In the genomic region with DNA sequence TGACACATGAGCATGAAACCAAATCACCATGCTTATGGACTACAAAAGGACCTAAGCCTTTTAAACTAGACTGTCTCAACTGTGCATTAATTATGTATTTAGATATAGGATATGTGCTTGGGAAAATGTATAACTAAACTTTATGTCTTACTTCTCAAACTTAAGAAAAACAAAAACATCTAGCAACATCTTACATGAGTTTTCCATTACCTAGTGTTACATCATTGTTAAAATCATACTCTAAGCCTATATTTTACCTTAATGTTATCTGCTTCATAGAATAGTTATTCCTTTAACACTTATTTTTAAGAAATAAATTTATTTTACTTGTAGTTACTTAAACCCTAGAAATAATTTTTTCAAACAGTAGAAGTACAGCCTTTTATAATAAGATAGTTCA, we compare ENCODE assay signal across 39 cellular contexts. TPM values are rescaled to one million over a fixed set of nuclear protein-coding genes. Genes with fewer than 3 reads are reported as not detected.
"Had no signal": no experiment of that assay in that cellular context is flagged by ENCODE, and none has a peak within 500 bp of the region (broad histone marks: within the 10 kb centered on the region; RNA-seq: fewer than 3 reads in every experiment).

No MANE protein-coding gene starts in this region.

- FAIRE-seq: astrocyte, TTC549 had no signal

- H3K36me3 Mint-ChIP-seq: activated CD4-positive, alpha-beta memory T cell treated with anti-CD3 and anti-CD28 coated beads for 36 hours; activated naive CD4-positive, alpha-beta T cell treated with anti-CD3 and anti-CD28 coated beads, Interleukin-2, amount 50 U/mL, for 72 hours; activated naive CD8-positive, alpha-beta T cell treated with anti-CD3 and anti-CD28 coated beads for 36 hours had no signal

- H3K4me1 ChIP-seq: adrenal gland, body of pancreas, breast epithelium had no signal

- H3K27ac ChIP-seq: adrenal gland, body of pancreas, brain microvascular endothelial cell, breast epithelium, VCaP had no signal

- H3K4me3 ChIP-seq: adrenal gland, body of pancreas, breast epithelium had no signal

- H3K4me1 Mint-ChIP-seq: activated B cell treated with CpG ODN at 0.5 μM for 24 hours; activated CD4-positive, alpha-beta T cell treated with anti-CD3 and anti-CD28 coated beads, Interleukin-2, amount 10 ng/mL, durations not matched to agents 24 days and 14 days; activated naive CD8-positive, alpha-beta T cell treated with anti-CD3 and anti-CD28 coated beads for 36 hours; activated T-helper 17 cell treated with anti-CD3 and anti-CD28 coated beads, Interleukin-2, amount 50 U/mL, for 72 hours had no signal

- DNase-seq: activated B cell treated with CpG ODN at 0.5 μM for 24 hours; activated CD4-positive, alpha-beta memory T cell treated with anti-CD3 and anti-CD28 coated beads for 36 hours; activated CD4-positive, alpha-beta T cell treated with anti-CD3 and anti-CD28 coated beads for 4 hours; activated CD4-positive, alpha-beta T cell treated with anti-CD3 and anti-CD28 coated beads, Interleukin-2, amount 10 ng/mL, durations not matched to agents 24 days and 14 days; activated CD4-positive, alpha-beta T cell treated with anti-CD3 and anti-CD28 coated beads, Interleukin-2, amount 50 U/mL, for 1 hour; activated CD4-positive, alpha-beta T cell treated with anti-CD3 and anti-CD28 coated beads, Interleukin-2, amount 50 U/mL, for 4 hours; activated CD4-positive, CD25-positive, alpha-beta regulatory T cell treated with anti-CD3 and anti-CD28 coated beads, Interleukin-2, amount 50 U/mL, for 72 hours; activated CD8-positive, alpha-beta memory T cell treated with anti-CD3 and anti-CD28 coated beads, Interleukin-2, amount 50 U/mL, for 4 hours; activated CD8-positive, alpha-beta T cell treated with anti-CD3 and anti-CD28 coated beads for 36 hours; activated effector memory CD4-positive, alpha-beta T cell treated with anti-CD3 and anti-CD28 coated beads, Interleukin-2, amount 50 U/mL, for 16 hours; activated gamma-delta T cell treated with Interleukin-2 at 50 U/mL for 16 hours; activated naive CD4-positive, alpha-beta T cell; activated naive CD4-positive, alpha-beta T cell treated with anti-CD3 and anti-CD28 coated beads for 36 hours; activated naive CD4-positive, alpha-beta T cell treated with anti-CD3 and anti-CD28 coated beads, Interleukin-2, amount 50 U/mL, for 16 hours; activated naive CD8-positive, alpha-beta T cell treated with anti-CD3 and anti-CD28 coated beads for 36 hours; activated T-cell treated with anti-CD3 and anti-CD28 coated beads for 4 hours; activated T-cell treated with anti-CD3 and anti-CD28 coated beads, Interleukin-2, amount 50 U/mL, for 1 hour; activated T-cell treated with anti-CD3 and anti-CD28 coated beads, Interleukin-2, amount 50 U/mL, for 4 hours; activated T-cell treated with anti-CD3 and anti-CD28 coated beads, Interleukin-2, amount 50 U/mL, for 72 hours; adrenal gland; amniotic stem cell; aorta; body of pancreas; brain microvascular endothelial cell; central memory CD4-positive, alpha-beta T cell; T-helper 1 cell; T-helper 2 cell; T-helper 9 cell had no signal

- H3K27me3 ChIP-seq: adrenal gland, body of pancreas, brain microvascular endothelial cell, breast epithelium had no signal

- ATAC-seq: activated CD8-positive, alpha-beta T cell treated with anti-CD3 and anti-CD28 coated beads for 36 hours; activated naive CD4-positive, alpha-beta T cell treated with anti-CD3 and anti-CD28 coated beads, Interleukin-2, amount 50 U/mL, for 72 hours; activated T-cell treated with anti-CD3 and anti-CD28 coated beads, Interleukin-2, amount 50 U/mL, for 4 hours; activated T-cell treated with anti-CD3 and anti-CD28 coated beads, Interleukin-2, amount 50 U/mL, for 72 hours; activated T-helper 17 cell treated with anti-CD3 and anti-CD28 coated beads, Interleukin-2, amount 50 U/mL, for 72 hours; body of pancreas had no signal

- H3K9me3 ChIP-seq: adrenal gland, body of pancreas, breast epithelium had no signal

- H3K27ac Mint-ChIP-seq: activated B cell treated with CpG ODN at 0.5 μM for 24 hours; activated CD4-positive, alpha-beta memory T cell treated with anti-CD3 and anti-CD28 coated beads for 36 hours; activated CD4-positive, alpha-beta T cell treated with anti-CD3 and anti-CD28 coated beads, Interleukin-2, amount 10 ng/mL, durations not matched to agents 24 days and 14 days; activated CD8-positive, alpha-beta T cell treated with anti-CD3 and anti-CD28 coated beads for 36 hours; activated naive CD4-positive, alpha-beta T cell treated with anti-CD3 and anti-CD28 coated beads for 36 hours; activated naive CD4-positive, alpha-beta T cell treated with anti-CD3 and anti-CD28 coated beads, Interleukin-2, amount 50 U/mL, for 72 hours; activated naive CD8-positive, alpha-beta T cell treated with anti-CD3 and anti-CD28 coated beads for 36 hours; activated T-cell treated with anti-CD3 and anti-CD28 coated beads, Interleukin-2, amount 50 U/mL, for 72 hours; activated T-helper 1 cell treated with anti-CD3 and anti-CD28 coated beads, Interleukin-12 subunit alpha, Interleukin-12 subunit beta, Interleukin-2, Interleukin-4 antibody, amounts not matched to agents 30 ng/mL and 10 ng/mL and 1 ng/mL, durations not matched to agents 14 hours and 24 hours and 36 hours; activated T-helper 17 cell treated with anti-CD3 and anti-CD28 coated beads, Interleukin-2, amount 50 U/mL, for 72 hours; T-helper 1 cell treated with Interleukin-12 subunit alpha and Interleukin-12 subunit beta and Interleukin-4 antibody, amounts not matched to agents 30 μg/mL and 1 μg/mL, for 36 hours; T-helper 2 cell treated with Interferon-gamma antibody and Interleukin-4, amounts not matched to agents 5 μg/mL and 100 μg/mL, for 36 hours had no signal

- H3K36me3 ChIP-seq: adrenal gland, brain microvascular endothelial cell, breast epithelium had no signal

- H3K4me3 Mint-ChIP-seq: activated B cell treated with CpG ODN at 0.5 μM for 24 hours; activated CD4-positive, alpha-beta memory T cell treated with anti-CD3 and anti-CD28 coated beads for 36 hours; activated CD4-positive, alpha-beta T cell treated with anti-CD3 and anti-CD28 coated beads, Interleukin-2, amount 10 ng/mL, durations not matched to agents 24 days and 14 days; activated CD8-positive, alpha-beta T cell treated with anti-CD3 and anti-CD28 coated beads for 36 hours; activated naive CD4-positive, alpha-beta T cell treated with anti-CD3 and anti-CD28 coated beads for 36 hours; activated naive CD8-positive, alpha-beta T cell treated with anti-CD3 and anti-CD28 coated beads for 36 hours; activated T-cell treated with anti-CD3 and anti-CD28 coated beads, Interleukin-2, amount 50 U/mL, for 4 hours; activated T-cell treated with anti-CD3 and anti-CD28 coated beads, Interleukin-2, amount 50 U/mL, for 72 hours; activated T-helper 1 cell treated with anti-CD3 and anti-CD28 coated beads, Interleukin-12 subunit alpha, Interleukin-12 subunit beta, Interleukin-2, Interleukin-4 antibody, amounts not matched to agents 30 ng/mL and 10 ng/mL and 1 ng/mL, durations not matched to agents 14 hours and 24 hours and 36 hours; activated T-helper 17 cell treated with anti-CD3 and anti-CD28 coated beads, Interleukin-2, amount 50 U/mL, for 72 hours; T-helper 1 cell treated with Interleukin-12 subunit alpha and Interleukin-12 subunit beta and Interleukin-4 antibody, amounts not matched to agents 30 μg/mL and 1 μg/mL, for 36 hours; T-helper 2 cell treated with Interferon-gamma antibody and Interleukin-4, amounts not matched to agents 5 μg/mL and 100 μg/mL, for 36 hours had no signal

- H3K9me3 Mint-ChIP-seq: activated B cell treated with CpG ODN at 0.5 μM for 24 hours; activated CD4-positive, alpha-beta memory T cell treated with anti-CD3 and anti-CD28 coated beads for 36 hours; activated CD4-positive, alpha-beta T cell treated with anti-CD3 and anti-CD28 coated beads, Interleukin-2, amount 10 ng/mL, durations not matched to agents 24 days and 14 days; activated CD8-positive, alpha-beta T cell treated with anti-CD3 and anti-CD28 coated beads for 36 hours; activated naive CD4-positive, alpha-beta T cell treated with anti-CD3 and anti-CD28 coated beads for 36 hours; activated naive CD4-positive, alpha-beta T cell treated with anti-CD3 and anti-CD28 coated beads, Interleukin-2, amount 50 U/mL, for 72 hours; activated naive CD8-positive, alpha-beta T cell treated with anti-CD3 and anti-CD28 coated beads for 36 hours; activated T-cell treated with anti-CD3 and anti-CD28 coated beads, Interleukin-2, amount 50 U/mL, for 4 hours; activated T-cell treated with anti-CD3 and anti-CD28 coated beads, Interleukin-2, amount 50 U/mL, for 72 hours; activated T-helper 1 cell treated with anti-CD3 and anti-CD28 coated beads, Interleukin-12 subunit alpha, Interleukin-12 subunit beta, Interleukin-2, Interleukin-4 antibody, amounts not matched to agents 30 ng/mL and 10 ng/mL and 1 ng/mL, durations not matched to agents 14 hours and 24 hours and 36 hours; activated T-helper 17 cell treated with anti-CD3 and anti-CD28 coated beads, Interleukin-2, amount 50 U/mL, for 72 hours; T-helper 1 cell treated with Interleukin-12 subunit alpha and Interleukin-12 subunit beta and Interleukin-4 antibody, amounts not matched to agents 30 μg/mL and 1 μg/mL, for 36 hours; T-helper 2 cell treated with Interferon-gamma antibody and Interleukin-4, amounts not matched to agents 5 μg/mL and 100 μg/mL, for 36 hours had no signal

- H3K27me3 Mint-ChIP-seq: activated CD4-positive, alpha-beta memory T cell treated with anti-CD3 and anti-CD28 coated beads for 36 hours; activated naive CD8-positive, alpha-beta T cell treated with anti-CD3 and anti-CD28 coated beads for 36 hours had no signal

RNA-seq across cellular contexts. Expression of gene NME5, which starts 24.0 kb away (rescaled TPM):
- total RNA-seq: activated B cell treated with CpG ODN at 0.5 μM for 24 hours; activated CD4-positive, alpha-beta memory T cell treated with anti-CD3 and anti-CD28 coated beads for 36 hours; activated CD4-positive, alpha-beta T cell treated with anti-CD3 and anti-CD28 coated beads, Interleukin-2, amount 10 ng/mL, durations not matched to agents 24 days and 14 days; activated CD8-positive, alpha-beta memory T cell treated with anti-CD3 and anti-CD28 coated beads for 36 hours; activated CD8-positive, alpha-beta T cell treated with anti-CD3 and anti-CD28 coated beads for 36 hours; activated naive CD4-positive, alpha-beta T cell treated with anti-CD3 and anti-CD28 coated beads for 36 hours; activated naive CD4-positive, alpha-beta T cell treated with anti-CD3 and anti-CD28 coated beads, Interleukin-2, amount 50 U/mL, for 72 hours; activated naive CD8-positive, alpha-beta T cell treated with anti-CD3 and anti-CD28 coated beads for 36 hours; activated T-cell treated with anti-CD3 and anti-CD28 coated beads, Interleukin-2, amount 50 U/mL, for 4 hours; activated T-cell treated with anti-CD3 and anti-CD28 coated beads, Interleukin-2, amount 50 U/mL, for 72 hours; activated T-helper 1 cell treated with anti-CD3 and anti-CD28 coated beads, Interleukin-12 subunit alpha, Interleukin-12 subunit beta, Interleukin-2, Interleukin-4 antibody, amounts not matched to agents 30 ng/mL and 10 ng/mL and 1 ng/mL, durations not matched to agents 14 hours and 24 hours and 36 hours; activated T-helper 17 cell treated with anti-CD3 and anti-CD28 coated beads, Interleukin-2, amount 50 U/mL, for 72 hours had no signal

RNA-seq across cellular contexts. Expression of gene WNT8A, which starts 31.4 kb away (rescaled TPM):
- total RNA-seq: activated B cell treated with CpG ODN at 0.5 μM for 24 hours; activated CD4-positive, alpha-beta memory T cell treated with anti-CD3 and anti-CD28 coated beads for 36 hours; activated CD4-positive, alpha-beta T cell treated with anti-CD3 and anti-CD28 coated beads, Interleukin-2, amount 10 ng/mL, durations not matched to agents 24 days and 14 days; activated CD8-positive, alpha-beta memory T cell treated with anti-CD3 and anti-CD28 coated beads for 36 hours; activated CD8-positive, alpha-beta T cell treated with anti-CD3 and anti-CD28 coated beads for 36 hours; activated naive CD4-positive, alpha-beta T cell treated with anti-CD3 and anti-CD28 coated beads for 36 hours; activated naive CD4-positive, alpha-beta T cell treated with anti-CD3 and anti-CD28 coated beads, Interleukin-2, amount 50 U/mL, for 72 hours; activated naive CD8-positive, alpha-beta T cell treated with anti-CD3 and anti-CD28 coated beads for 36 hours; activated T-cell treated with anti-CD3 and anti-CD28 coated beads, Interleukin-2, amount 50 U/mL, for 4 hours; activated T-cell treated with anti-CD3 and anti-CD28 coated beads, Interleukin-2, amount 50 U/mL, for 72 hours; activated T-helper 1 cell treated with anti-CD3 and anti-CD28 coated beads, Interleukin-12 subunit alpha, Interleukin-12 subunit beta, Interleukin-2, Interleukin-4 antibody, amounts not matched to agents 30 ng/mL and 10 ng/mL and 1 ng/mL, durations not matched to agents 14 hours and 24 hours and 36 hours; activated T-helper 17 cell treated with anti-CD3 and anti-CD28 coated beads, Interleukin-2, amount 50 U/mL, for 72 hours; adrenal gland; aorta; astrocyte; body of pancreas; breast epithelium; cardiac septum had no signal
- polyA plus RNA-seq: adrenal gland, aorta had no signal
